In the genomic region with DNA sequence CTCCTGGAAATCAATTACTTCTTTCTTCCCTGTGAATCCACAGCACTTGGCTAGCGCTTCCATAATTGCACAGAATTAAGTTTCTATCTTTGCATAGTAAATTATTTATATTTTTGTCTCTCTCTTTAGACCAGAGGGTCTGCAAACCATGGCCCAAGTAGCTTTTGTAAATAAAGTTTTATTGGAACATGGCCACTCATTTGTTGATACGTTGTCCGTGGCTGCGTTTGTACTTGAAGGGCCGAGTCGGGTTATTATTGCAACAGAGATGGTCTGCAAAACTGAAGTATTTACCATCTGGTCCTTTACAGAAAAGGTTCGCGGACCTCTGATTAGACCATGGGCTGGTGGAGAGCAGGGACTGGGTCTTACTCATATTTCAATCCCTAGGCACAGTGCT, we compare ENCODE assay signal across 12 cellular contexts.
"Had no signal": no experiment of that assay in that cellular context is flagged by ENCODE, and none has a peak within 500 bp of the region (broad histone marks: within the 10 kb centered on the region; RNA-seq: fewer than 3 reads in every experiment).

No MANE protein-coding gene starts in this region.

- ATAC-seq: activated T-helper 17 cell treated with anti-CD3 and anti-CD28 coated beads, Interleukin-2, amount 50 U/mL, for 72 hours had no signal

- H3K4me1 Mint-ChIP-seq: activated T-helper 17 cell treated with anti-CD3 and anti-CD28 coated beads, Interleukin-2, amount 50 U/mL, for 72 hours had no signal

- H3K27ac Mint-ChIP-seq: activated T-helper 17 cell treated with anti-CD3 and anti-CD28 coated beads, Interleukin-2, amount 50 U/mL, for 72 hours; immature natural killer cell had no signal

- DNase-seq: activated CD4-positive, alpha-beta T cell treated with anti-CD3 and anti-CD28 coated beads for 1 hour; activated CD4-positive, alpha-beta T cell treated with anti-CD3 and anti-CD28 coated beads, Interleukin-2, amount 50 U/mL, for 48 hours; activated naive CD4-positive, alpha-beta T cell treated with Interleukin-2 at 50 U/mL for 16 hours; dermis blood vessel endothelial cell; foreskin melanocyte; immature natural killer cell; stimulated activated CD4-positive, alpha-beta T cell treated with anti-CD3 and anti-CD28 coated beads, Interleukin-2, amount 100 ng/mL, for 48 hours; stimulated activated naive CD4-positive, alpha-beta T cell had no signal

- H3K9me3 Mint-ChIP-seq: activated T-helper 17 cell treated with anti-CD3 and anti-CD28 coated beads, Interleukin-2, amount 50 U/mL, for 72 hours had no signal

- H3K27ac ChIP-seq: epithelial cell of prostate had no signal

- H3K4me3 Mint-ChIP-seq: activated T-helper 17 cell treated with anti-CD3 and anti-CD28 coated beads, Interleukin-2, amount 50 U/mL, for 72 hours; immature natural killer cell; nephron; type B pancreatic cell had no signal
